Comparison of ENCODE assay signal across 8 cellular contexts in genomic region chr1:184051138-184051484, GRCh38. TPM values are rescaled to one million over a fixed set of nuclear protein-coding genes. Genes with fewer than 3 reads are reported as not detected.
A peak's percentile ranks its signal among the peaks of the same experiment; 100 is the strongest.
DNase-seq lines count a peak whose midpoint lies in the region; ATAC-seq lines count a peak whose summit lies in the region.

No MANE protein-coding gene starts in this region.

- intact Hi-C loops in activated naive CD4-positive, alpha-beta T cell treated with anti-CD3 and anti-CD28 coated beads for 36 hours (cut with micrococcal nuclease), result loop anchor here (1.0 to 10.0 kb wide), 10 partner anchors 14 to 994 kb away; partner anchors contain the start of genes APOBEC4, C1orf21, COLGALT2 and EDEM3

- peak overlapping the region; percentile 96 for H3K27ac Mint-ChIP-seq in activated naive CD4-positive, alpha-beta T cell treated with anti-CD3 and anti-CD28 coated beads for 36 hours
- peak overlapping the region; percentile 98 for H3K27ac Mint-ChIP-seq in activated CD8-positive, alpha-beta T cell treated with anti-CD3 and anti-CD28 coated beads, Interleukin-2, amount 10 ng/mL, durations not matched to agents 7 days and 5 days
- peak overlapping the region; percentile 89 for H3K27ac Mint-ChIP-seq in stimulated activated memory B cell treated with anti-CD40 and anti-IgM and Interleukin-4, amounts not matched to agents 10 μg/mL and 1 μg/mL and 100 μg/mL, for 72 hours

- H3K9me3 Mint-ChIP-seq in activated naive CD4-positive, alpha-beta T cell treated with anti-CD3 and anti-CD28 coated beads for 36 hours, result no peaks in the 10 kb centered on the region
- H3K9me3 Mint-ChIP-seq in activated CD8-positive, alpha-beta T cell treated with anti-CD3 and anti-CD28 coated beads, Interleukin-2, amount 10 ng/mL, durations not matched to agents 7 days and 5 days (ENCODE audit: insufficient read depth), result no peaks in the 10 kb centered on the region
- H3K9me3 Mint-ChIP-seq in stimulated activated memory B cell treated with anti-CD40 and anti-IgM and Interleukin-4, amounts not matched to agents 10 μg/mL and 1 μg/mL and 100 μg/mL, for 72 hours, result no peaks in the 10 kb centered on the region

- peak; percentile 22 for ATAC-seq in activated CD8-positive, alpha-beta T cell treated with anti-CD3 and anti-CD28 coated beads, Interleukin-2, amount 10 ng/mL, durations not matched to agents 7 days and 5 days
- ATAC-seq in stimulated activated memory B cell treated with anti-CD40 and anti-IgM and Interleukin-4, amounts not matched to agents 10 μg/mL and 1 μg/mL and 100 μg/mL, for 72 hours, result no peak
- no peak for ATAC-seq in GM21576 (IDR thresholded peaks at IDR 0.05; ENCODE audit: unreplicated experiment)

- POLR2A ChIA-PET in activated CD8-positive, alpha-beta T cell treated with anti-CD3 and anti-CD28 coated beads, Interleukin-2, amount 10 ng/mL, durations not matched to agents 7 days and 5 days (lab: Charles Lee), result interaction anchor here (0.9 to 2.2 kb wide), 5 partner anchors 12 to 95 kb away, joined by 3 to 8 read pairs (median 4); partner anchors contain the start of gene COLGALT2

- H3K27me3 Mint-ChIP-seq in activated naive CD4-positive, alpha-beta T cell treated with anti-CD3 and anti-CD28 coated beads for 36 hours (ENCODE audit: low read depth), result peaks cover 5% of the 10 kb centered on the region
- H3K27me3 Mint-ChIP-seq in activated CD8-positive, alpha-beta T cell treated with anti-CD3 and anti-CD28 coated beads, Interleukin-2, amount 10 ng/mL, durations not matched to agents 7 days and 5 days (ENCODE audit: low read depth), result peaks cover 27% of the 10 kb centered on the region
- peaks cover 26% of the 10 kb centered on the region for H3K27me3 Mint-ChIP-seq in stimulated activated memory B cell treated with anti-CD40 and anti-IgM and Interleukin-4, amounts not matched to agents 10 μg/mL and 1 μg/mL and 100 μg/mL, for 72 hours

- H3K36me3 Mint-ChIP-seq in activated naive CD4-positive, alpha-beta T cell treated with anti-CD3 and anti-CD28 coated beads for 36 hours (ENCODE audit: low read depth), result peaks cover 14% of the 10 kb centered on the region
- peaks cover 23% of the 10 kb centered on the region for H3K36me3 Mint-ChIP-seq in activated CD8-positive, alpha-beta T cell treated with anti-CD3 and anti-CD28 coated beads, Interleukin-2, amount 10 ng/mL, durations not matched to agents 7 days and 5 days (ENCODE audit: low read depth)
- H3K36me3 Mint-ChIP-seq in stimulated activated memory B cell treated with anti-CD40 and anti-IgM and Interleukin-4, amounts not matched to agents 10 μg/mL and 1 μg/mL and 100 μg/mL, for 72 hours, result peaks cover 11% of the 10 kb centered on the region

- H3K4me1 Mint-ChIP-seq in activated naive CD4-positive, alpha-beta T cell treated with anti-CD3 and anti-CD28 coated beads for 36 hours (ENCODE audit: low read depth), result peaks cover 34% of the 10 kb centered on the region
- peaks cover 30% of the 10 kb centered on the region for H3K4me1 Mint-ChIP-seq in activated CD8-positive, alpha-beta T cell treated with anti-CD3 and anti-CD28 coated beads, Interleukin-2, amount 10 ng/mL, durations not matched to agents 7 days and 5 days (ENCODE audit: low read depth)
- H3K4me1 Mint-ChIP-seq in stimulated activated memory B cell treated with anti-CD40 and anti-IgM and Interleukin-4, amounts not matched to agents 10 μg/mL and 1 μg/mL and 100 μg/mL, for 72 hours, result peaks cover 22% of the 10 kb centered on the region

- CTCF ChIA-PET in activated naive CD4-positive, alpha-beta T cell treated with anti-CD3 and anti-CD28 coated beads for 36 hours (lab: Charles Lee), result interaction anchor here (0.7 to 1.3 kb wide), 2 partner anchors 12 to 366 kb away, joined by 3 read pairs; no protein-coding TSS in a partner anchor
- CTCF ChIA-PET in activated CD8-positive, alpha-beta T cell treated with anti-CD3 and anti-CD28 coated beads, Interleukin-2, amount 10 ng/mL, durations not matched to agents 7 days and 5 days (lab: Charles Lee), result interaction anchor here (0.9 to 2.1 kb wide), 6 partner anchors 8 to 396 kb away, joined by 3 to 9 read pairs (median 4); no protein-coding TSS in a partner anchor

- no peak for DNase-seq in activated naive CD4-positive, alpha-beta T cell treated with anti-CD3 and anti-CD28 coated beads for 36 hours
- no peak for DNase-seq in activated naive CD4-positive, alpha-beta T cell treated with Interleukin-2 at 50 U/mL for 16 hours
- no peak for DNase-seq in activated CD8-positive, alpha-beta T cell treated with anti-CD3 and anti-CD28 coated beads, Interleukin-2, amount 10 ng/mL, durations not matched to agents 7 days and 5 days
- DNase-seq in epidermal melanocyte (ENCODE audit: insufficient read length, low spot score), result no peak
- DNase-seq in DMS53 treated with DMSO at 0.1 percent for 48 hours (lab: John Stamatoyannopoulos, UW; ENCODE audit: unreplicated experiment), result no peak

- H3K4me3 ChIP-seq in iPS-11a (ENCODE audit: low read depth, low read length), result peak overlapping the region; percentile 80

- peak overlapping the region; percentile 96 for H3K4me3 Mint-ChIP-seq in activated naive CD4-positive, alpha-beta T cell treated with anti-CD3 and anti-CD28 coated beads for 36 hours
- H3K4me3 Mint-ChIP-seq in activated CD8-positive, alpha-beta T cell treated with anti-CD3 and anti-CD28 coated beads, Interleukin-2, amount 10 ng/mL, durations not matched to agents 7 days and 5 days, result peak overlapping the region; percentile 95
- H3K4me3 Mint-ChIP-seq in stimulated activated memory B cell treated with anti-CD40 and anti-IgM and Interleukin-4, amounts not matched to agents 10 μg/mL and 1 μg/mL and 100 μg/mL, for 72 hours, result peak overlapping the region; percentile 100

RNA-seq across cellular contexts. Expression of gene TSEN15, which starts 0.4 kb away (rescaled TPM):
- 10 to 100 TPM; 52.6 to 57.6 TPM for total RNA-seq in activated naive CD4-positive, alpha-beta T cell treated with anti-CD3 and anti-CD28 coated beads for 36 hours
- total RNA-seq in activated CD8-positive, alpha-beta T cell treated with anti-CD3 and anti-CD28 coated beads, Interleukin-2, amount 10 ng/mL, durations not matched to agents 7 days and 5 days, result 10 to 100 TPM; 45.1 to 48.7 TPM

RNA-seq across cellular contexts. Expression of gene COLGALT2, which starts 13.6 kb away (rescaled TPM):
- 1 to 10 TPM; 1.2 to 1.4 TPM for total RNA-seq in activated naive CD4-positive, alpha-beta T cell treated with anti-CD3 and anti-CD28 coated beads for 36 hours
- under 1 TPM; 0.08 to 0.10 TPM for total RNA-seq in activated CD8-positive, alpha-beta T cell treated with anti-CD3 and anti-CD28 coated beads, Interleukin-2, amount 10 ng/mL, durations not matched to agents 7 days and 5 days
